Comparison of ENCODE assay signal across 14 cellular contexts in the genomic region with DNA sequence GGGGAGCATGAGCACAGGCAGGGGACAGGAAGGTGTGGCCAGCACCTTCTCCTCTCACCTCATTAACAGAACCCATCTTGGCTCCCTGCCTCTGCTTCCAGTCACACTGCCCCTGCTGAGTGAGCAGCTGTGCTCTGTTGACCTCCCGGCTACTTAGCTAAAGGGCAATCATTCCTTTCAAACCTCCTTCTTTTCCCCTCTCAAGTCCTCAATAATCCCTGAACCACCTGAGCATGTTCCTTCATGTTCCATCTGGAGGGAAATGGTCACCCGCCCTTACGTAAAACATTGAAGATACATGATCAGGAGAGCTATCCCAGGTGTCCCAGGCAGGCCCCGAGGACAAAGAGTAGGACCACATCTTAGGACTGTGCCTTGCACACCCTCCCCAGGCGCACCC. TPM values are rescaled to one million over a fixed set of nuclear protein-coding genes. Genes with fewer than 3 reads are reported as not detected.
DNase-seq lines count a peak whose midpoint lies in the region; ATAC-seq and TF ChIP-seq lines count a peak whose summit lies in the region.
"Had no signal": no experiment of that assay in that cellular context is flagged by ENCODE, and none has a peak within 500 bp of the region (broad histone marks: within the 10 kb centered on the region; RNA-seq: fewer than 3 reads in every experiment).

No MANE protein-coding gene starts in this region.

- no peaks in the 10 kb centered on the region for H3K27me3 Mint-ChIP-seq in activated CD4-positive, alpha-beta memory T cell treated with anti-CD3 and anti-CD28 coated beads for 36 hours
- no peaks in the 10 kb centered on the region for H3K27me3 Mint-ChIP-seq in activated CD4-positive, alpha-beta memory T cell treated with anti-CD3 and anti-CD28 coated beads, Interleukin-2, amount 10 ng/mL, durations not matched to agents 7 days and 5 days
- H3K27me3 Mint-ChIP-seq in effector memory CD8-positive, alpha-beta T cell, result no peaks in the 10 kb centered on the region
- H3K27me3 Mint-ChIP-seq: naive thymus-derived CD4-positive, alpha-beta T cell had no signal

- H3K4me3 Mint-ChIP-seq in activated CD4-positive, alpha-beta memory T cell treated with anti-CD3 and anti-CD28 coated beads for 36 hours, result no peak overlapping the region
- H3K4me3 Mint-ChIP-seq in activated CD4-positive, alpha-beta memory T cell treated with anti-CD3 and anti-CD28 coated beads, Interleukin-2, amount 10 ng/mL, durations not matched to agents 7 days and 5 days, result no peak overlapping the region
- no peak overlapping the region for H3K4me3 Mint-ChIP-seq in effector memory CD8-positive, alpha-beta T cell

- no peak for TF ChIP-seq CTCF in retinal pigment epithelial cell (conservative IDR thresholded peaks at IDR 0.05; ENCODE audit: low read depth, low read length)

- ATAC-seq in effector memory CD8-positive, alpha-beta T cell (replicated peaks), result no peak
- ATAC-seq in HG02840 (IDR thresholded peaks at IDR 0.05; ENCODE audit: low FRiP score, unreplicated experiment), result no peak
- ATAC-seq: naive thymus-derived CD4-positive, alpha-beta T cell had no signal

- intact Hi-C loops in activated CD4-positive, alpha-beta memory T cell treated with anti-CD3 and anti-CD28 coated beads for 36 hours (cut with micrococcal nuclease), result loop anchor here (5.0 kb wide), 1 partner anchor 98 kb away; no protein-coding TSS in a partner anchor

- no peak overlapping the region for H3K4me3 ChIP-seq in retinal pigment epithelial cell (ENCODE audit: low read length)
- H3K4me3 ChIP-seq: SK-N-MC had no signal

- POLR2A ChIA-PET in activated CD4-positive, alpha-beta memory T cell treated with anti-CD3 and anti-CD28 coated beads for 36 hours (lab: Charles Lee), result no interaction called here
- POLR2A ChIA-PET in activated CD4-positive, alpha-beta memory T cell treated with anti-CD3 and anti-CD28 coated beads, Interleukin-2, amount 10 ng/mL, durations not matched to agents 7 days and 5 days (lab: Charles Lee), result no interaction called here

- peaks cover 30% of the 10 kb centered on the region for H3K36me3 Mint-ChIP-seq in activated CD4-positive, alpha-beta memory T cell treated with anti-CD3 and anti-CD28 coated beads for 36 hours
- H3K36me3 Mint-ChIP-seq in activated CD4-positive, alpha-beta memory T cell treated with anti-CD3 and anti-CD28 coated beads, Interleukin-2, amount 10 ng/mL, durations not matched to agents 7 days and 5 days (ENCODE audit: low read depth), result peaks cover 37% of the 10 kb centered on the region
- H3K36me3 Mint-ChIP-seq in effector memory CD8-positive, alpha-beta T cell (ENCODE audit: insufficient read depth), result peaks cover 56% of the 10 kb centered on the region

- H3K27ac Mint-ChIP-seq in activated CD4-positive, alpha-beta memory T cell treated with anti-CD3 and anti-CD28 coated beads for 36 hours, result peak overlapping the region; percentile 44
- H3K27ac Mint-ChIP-seq in activated CD4-positive, alpha-beta memory T cell treated with anti-CD3 and anti-CD28 coated beads, Interleukin-2, amount 10 ng/mL, durations not matched to agents 7 days and 5 days, result no peak overlapping the region
- H3K27ac Mint-ChIP-seq in effector memory CD8-positive, alpha-beta T cell, result peak overlapping the region; percentile 14 to 70

- H3K9me3 Mint-ChIP-seq in activated CD4-positive, alpha-beta memory T cell treated with anti-CD3 and anti-CD28 coated beads for 36 hours, result no peaks in the 10 kb centered on the region
- H3K9me3 Mint-ChIP-seq in activated CD4-positive, alpha-beta memory T cell treated with anti-CD3 and anti-CD28 coated beads, Interleukin-2, amount 10 ng/mL, durations not matched to agents 7 days and 5 days, result no peaks in the 10 kb centered on the region
- H3K9me3 Mint-ChIP-seq in effector memory CD8-positive, alpha-beta T cell, result no peaks in the 10 kb centered on the region
- H3K9me3 Mint-ChIP-seq: naive thymus-derived CD4-positive, alpha-beta T cell had no signal

- H3K4me1 Mint-ChIP-seq in activated CD4-positive, alpha-beta memory T cell treated with anti-CD3 and anti-CD28 coated beads for 36 hours (ENCODE audit: low read depth), result peaks cover 17% of the 10 kb centered on the region
- H3K4me1 Mint-ChIP-seq in activated CD4-positive, alpha-beta memory T cell treated with anti-CD3 and anti-CD28 coated beads, Interleukin-2, amount 10 ng/mL, durations not matched to agents 7 days and 5 days, result peaks cover 10% of the 10 kb centered on the region
- H3K4me1 Mint-ChIP-seq in effector memory CD8-positive, alpha-beta T cell (ENCODE audit: low read depth in 2 of 2), result peaks cover 11 to 18% of the 10 kb centered on the region in 2 donors

- DNase-seq in activated CD4-positive, alpha-beta memory T cell treated with anti-CD3 and anti-CD28 coated beads for 36 hours, result no peak
- DNase-seq in activated CD4-positive, alpha-beta memory T cell treated with anti-CD3 and anti-CD28 coated beads, Interleukin-2, amount 10 ng/mL, durations not matched to agents 7 days and 5 days, result no peak
- peak; percentile 99 for DNase-seq in NCI-H69 (lab: John Stamatoyannopoulos, UW)
- no peak for DNase-seq in effector memory CD8-positive, alpha-beta T cell
- peak; percentile 13 for DNase-seq in retinal pigment epithelial cell (ENCODE audit: low read depth)
- no peak for DNase-seq in HUDEP-2 (lab: John Stamatoyannopoulos, UW; ENCODE audit: unreplicated experiment in 76 of 76)
- DNase-seq in NCI-H2107 (lab: John Stamatoyannopoulos, UW), result no peak
- DNase-seq: activated CD4-positive, CD25-positive, alpha-beta regulatory T cell; activated gamma-delta T cell; cerebellar nuclear complex; naive thymus-derived CD4-positive, alpha-beta T cell; NCI-H510A had no signal

- CTCF ChIA-PET in activated CD4-positive, alpha-beta memory T cell treated with anti-CD3 and anti-CD28 coated beads for 36 hours (lab: Charles Lee), result no interaction called here
- CTCF ChIA-PET in activated CD4-positive, alpha-beta memory T cell treated with anti-CD3 and anti-CD28 coated beads, Interleukin-2, amount 10 ng/mL, durations not matched to agents 7 days and 5 days (lab: Charles Lee), result interaction anchor here (1.3 kb wide), 1 partner anchor 308 kb away, joined by 5 read pairs; no protein-coding TSS in a partner anchor

RNA-seq across cellular contexts. Expression of a gene that starts 21.7 kb away (rescaled TPM):
- total RNA-seq in activated CD4-positive, alpha-beta memory T cell treated with anti-CD3 and anti-CD28 coated beads for 36 hours, result 10 to 100 TPM; 38.6 to 40.3 TPM
- total RNA-seq in activated CD4-positive, alpha-beta memory T cell treated with anti-CD3 and anti-CD28 coated beads, Interleukin-2, amount 10 ng/mL, durations not matched to agents 7 days and 5 days, result 10 to 100 TPM; 28.4 to 32.8 TPM

RNA-seq across cellular contexts. Expression of a gene that starts 44.6 kb away (rescaled TPM):
- total RNA-seq in activated CD4-positive, alpha-beta memory T cell treated with anti-CD3 and anti-CD28 coated beads for 36 hours, result 1 to 10 TPM; 1.9 to 2.3 TPM
- total RNA-seq in activated CD4-positive, alpha-beta memory T cell treated with anti-CD3 and anti-CD28 coated beads, Interleukin-2, amount 10 ng/mL, durations not matched to agents 7 days and 5 days, result 1 to 10 TPM in 1 of 2 experiments, under 1 TPM in 1; 0.65 to 1.2 TPM

Comparison
In these comparisons a context has a peak if more than half of its experiments do, and no peak if none do; other contexts are left out.
1. DNase-seq: peak in NCI-H69 (single experiment) and retinal pigment epithelial cell (single experiment); none in activated CD4-positive, alpha-beta memory T cell treated with anti-CD3 and anti-CD28 coated beads for 36 hours (single experiment), activated CD4-positive, alpha-beta memory T cell treated with anti-CD3 and anti-CD28 coated beads, Interleukin-2, amount 10 ng/mL, durations not matched to agents 7 days and 5 days (single experiment), effector memory CD8-positive, alpha-beta T cell (0 of 3), HUDEP-2 (0 of 76) and NCI-H2107 (single experiment).